ENCODE assay signal across 22 cellular contexts in the genomic region with DNA sequence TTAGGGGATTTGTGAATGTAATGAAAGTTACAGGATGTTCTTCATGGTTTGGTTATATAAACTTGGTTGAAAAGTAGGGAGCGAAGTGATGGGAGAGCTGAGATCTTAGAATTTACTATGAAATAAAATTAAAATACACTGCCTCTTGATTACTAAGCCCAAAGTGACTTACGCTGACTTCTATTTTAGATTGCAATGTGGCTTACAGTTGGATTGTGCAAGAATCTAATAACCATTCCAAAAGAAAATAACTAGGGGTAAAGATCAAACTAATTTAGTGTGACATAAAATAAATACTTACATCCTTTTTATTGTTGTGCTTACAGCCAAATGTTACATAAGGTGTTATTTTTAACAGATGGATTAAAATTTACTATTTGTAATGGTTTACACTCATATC. TPM values are rescaled to one million over a fixed set of nuclear protein-coding genes. Genes with fewer than 3 reads are reported as not detected.
"Had no signal": no experiment of that assay in that cellular context is flagged by ENCODE, and none has a peak within 500 bp of the region (broad histone marks: within the 10 kb centered on the region; RNA-seq: fewer than 3 reads in every experiment).

No MANE protein-coding gene starts in this region.

- H3K9me3 ChIP-seq: ascending aorta, esophagus squamous epithelium, right lobe of liver, suprapubic skin, upper lobe of left lung had no signal

- H3K4me1 Mint-ChIP-seq: activated CD8-positive, alpha-beta memory T cell treated with anti-CD3 and anti-CD28 coated beads, Interleukin-2, amount 10 ng/mL, durations not matched to agents 7 days and 5 days; activated naive CD8-positive, alpha-beta T cell treated with anti-CD3 and anti-CD28 coated beads, Interleukin-2, amount 10 ng/mL, durations not matched to agents 7 days and 5 days had no signal

- H3K27me3 Mint-ChIP-seq: activated CD8-positive, alpha-beta memory T cell treated with anti-CD3 and anti-CD28 coated beads, Interleukin-2, amount 10 ng/mL, durations not matched to agents 7 days and 5 days; activated naive CD8-positive, alpha-beta T cell treated with anti-CD3 and anti-CD28 coated beads, Interleukin-2, amount 10 ng/mL, durations not matched to agents 7 days and 5 days; progenitor cell of endocrine pancreas had no signal

- H3K4me3 ChIP-seq: ascending aorta, esophagus squamous epithelium, lung, right lobe of liver, suprapubic skin, upper lobe of left lung had no signal

- ATAC-seq: activated CD4-positive, CD25-positive, alpha-beta regulatory T cell treated with anti-CD3 and anti-CD28 coated beads, Interleukin-2, amount 50 U/mL, for 24 hours; activated CD8-positive, alpha-beta memory T cell treated with anti-CD3 and anti-CD28 coated beads, Interleukin-2, amount 10 ng/mL, durations not matched to agents 7 days and 5 days; activated T-cell treated with anti-CD3 and anti-CD28 coated beads, Interleukin-2, amount 50 U/mL, for 4 hours; natural killer cell; stimulated activated naive CD8-positive, alpha-beta T cell treated with anti-CD3 and anti-CD28 coated beads, Interleukin-15, Interleukin-2, amounts not matched to agents 100 U/mL and 50 U/mL, for 24 hours had no signal

- H3K27ac ChIP-seq: ascending aorta, esophagus squamous epithelium, right lobe of liver, suprapubic skin, upper lobe of left lung had no signal

- DNase-seq: activated CD4-positive, alpha-beta T cell treated with anti-CD3 and anti-CD28 coated beads, Interleukin-2, amount 50 U/mL, for 48 hours; activated CD8-positive, alpha-beta memory T cell treated with anti-CD3 and anti-CD28 coated beads, Interleukin-2, amount 10 ng/mL, durations not matched to agents 7 days and 5 days; activated gamma-delta T cell; activated naive CD8-positive, alpha-beta T cell treated with anti-CD3 and anti-CD28 coated beads, Interleukin-2, amount 10 ng/mL, durations not matched to agents 7 days and 5 days; activated T-cell treated with anti-CD3 and anti-CD28 coated beads, Interleukin-2, amount 50 U/mL, for 4 hours; esophagus squamous epithelium; hippocampal formation; natural killer cell; nucleus accumbens; right lobe of liver; stimulated activated CD4-positive, alpha-beta T cell treated with anti-CD3 and anti-CD28 coated beads, Interleukin-12 subunit alpha, Interleukin-12 subunit beta, amount 100 ng/mL, for 4 hours; stimulated activated naive CD8-positive, alpha-beta T cell treated with anti-CD3 and anti-CD28 coated beads, Interleukin-15, Interleukin-2, amounts not matched to agents 100 U/mL and 50 U/mL, for 24 hours; SW 1271; upper lobe of left lung had no signal

- H3K4me1 ChIP-seq: ascending aorta, esophagus squamous epithelium, suprapubic skin had no signal

- H3K4me3 Mint-ChIP-seq: activated CD8-positive, alpha-beta memory T cell treated with anti-CD3 and anti-CD28 coated beads, Interleukin-2, amount 10 ng/mL, durations not matched to agents 7 days and 5 days; activated naive CD8-positive, alpha-beta T cell treated with anti-CD3 and anti-CD28 coated beads, Interleukin-2, amount 10 ng/mL, durations not matched to agents 7 days and 5 days; activated T-cell treated with anti-CD3 and anti-CD28 coated beads, Interleukin-2, amount 50 U/mL, for 4 hours; natural killer cell; T-helper 2 cell treated with Interferon-gamma antibody and Interleukin-4, amounts not matched to agents 5 μg/mL and 100 μg/mL, for 36 hours had no signal

- H3K36me3 ChIP-seq: ascending aorta, right lobe of liver, suprapubic skin had no signal

- FAIRE-seq: bronchial epithelial cell had no signal

- H3K9me3 Mint-ChIP-seq: activated naive CD8-positive, alpha-beta T cell treated with anti-CD3 and anti-CD28 coated beads, Interleukin-2, amount 10 ng/mL, durations not matched to agents 7 days and 5 days; activated T-cell treated with anti-CD3 and anti-CD28 coated beads, Interleukin-2, amount 50 U/mL, for 4 hours; natural killer cell; T-helper 2 cell treated with Interferon-gamma antibody and Interleukin-4, amounts not matched to agents 5 μg/mL and 100 μg/mL, for 36 hours had no signal

- H3K27ac Mint-ChIP-seq: activated CD8-positive, alpha-beta memory T cell treated with anti-CD3 and anti-CD28 coated beads, Interleukin-2, amount 10 ng/mL, durations not matched to agents 7 days and 5 days; activated naive CD8-positive, alpha-beta T cell treated with anti-CD3 and anti-CD28 coated beads, Interleukin-2, amount 10 ng/mL, durations not matched to agents 7 days and 5 days; natural killer cell; progenitor cell of endocrine pancreas; T-helper 2 cell treated with Interferon-gamma antibody and Interleukin-4, amounts not matched to agents 5 μg/mL and 100 μg/mL, for 36 hours had no signal

- H3K27me3 ChIP-seq: ascending aorta, esophagus squamous epithelium, right lobe of liver, suprapubic skin, upper lobe of left lung had no signal

RNA-seq across cellular contexts. Expression of gene WNT16, which starts 15.3 kb away (rescaled TPM):
- total RNA-seq: activated CD8-positive, alpha-beta memory T cell treated with anti-CD3 and anti-CD28 coated beads, Interleukin-2, amount 10 ng/mL, durations not matched to agents 7 days and 5 days; activated naive CD8-positive, alpha-beta T cell treated with anti-CD3 and anti-CD28 coated beads, Interleukin-2, amount 10 ng/mL, durations not matched to agents 7 days and 5 days; ascending aorta; bronchial epithelial cell; chondrocyte; natural killer cell; progenitor cell of endocrine pancreas; right lobe of liver; upper lobe of left lung had no signal
